11 cellular contexts compared by ENCODE assay signal in the genomic region with DNA sequence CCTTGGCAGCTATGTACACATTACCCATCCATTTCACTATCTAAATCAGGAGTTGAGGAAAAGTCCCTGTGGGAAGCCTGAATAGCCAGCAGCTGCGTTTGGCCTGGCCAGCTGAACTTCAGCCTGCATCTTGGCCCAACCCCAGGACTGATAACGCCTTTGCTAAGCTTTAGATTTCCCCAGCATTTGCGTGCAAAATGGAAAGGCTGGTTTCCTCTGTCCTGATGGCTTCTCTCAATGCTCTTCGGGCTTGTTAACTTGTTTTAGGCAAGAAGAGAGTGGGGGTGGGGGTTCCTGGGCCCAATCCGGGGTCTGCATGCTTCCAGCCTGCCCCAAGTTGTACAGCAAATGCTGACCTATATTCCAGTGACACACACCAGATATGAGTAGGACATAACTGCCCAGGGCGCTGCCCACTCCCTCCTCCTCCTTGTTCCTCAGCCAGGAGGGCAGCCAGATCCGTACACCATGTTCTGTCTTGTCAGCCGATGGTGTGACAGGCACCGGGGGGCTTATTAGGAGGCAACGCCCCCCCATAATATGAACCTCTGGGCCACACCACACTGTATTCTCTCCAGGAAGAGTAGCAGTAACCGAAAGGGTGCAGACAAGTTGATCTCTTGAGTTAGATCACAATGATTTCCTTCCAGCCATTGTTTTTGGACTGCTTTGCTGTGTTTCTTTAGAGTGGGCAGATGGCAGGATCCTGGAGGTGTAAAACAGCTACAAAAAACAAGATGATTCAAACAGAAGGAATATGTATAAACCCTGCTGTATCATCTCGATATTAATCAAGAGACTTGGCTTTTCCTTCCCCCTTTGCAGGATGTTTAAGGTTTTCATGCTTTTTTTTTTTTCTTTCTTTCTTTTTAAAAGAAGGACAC.
DNase-seq lines count a peak whose midpoint lies in the region; ATAC-seq and TF ChIP-seq lines count a peak whose summit lies in the region.
"Had no signal": no experiment of that assay in that cellular context is flagged by ENCODE, and none has a peak within 500 bp of the region (broad histone marks: within the 10 kb centered on the region; RNA-seq: fewer than 3 reads in every experiment).

No MANE protein-coding gene starts in this region.

- peak; percentile 97 for DNase-seq in RPMI7951 (ENCODE audit: low read depth)
- peak; percentile 94 for DNase-seq in fibroblast of villous mesenchyme (ENCODE audit: low read depth)
- DNase-seq in osteoblast (ENCODE audit: insufficient read length, low spot score, missing footprints): no peak
- no peak for DNase-seq in DMS153 treated with DMSO at 0.1 percent for 48 hours (lab: John Stamatoyannopoulos, UW; ENCODE audit: unreplicated experiment)
- DNase-seq: effector memory CD4-positive, alpha-beta T cell; NCI-H510A; stimulated activated naive CD8-positive, alpha-beta T cell treated with anti-CD3 and anti-CD28 coated beads, Interleukin-15, Interleukin-2, amounts not matched to agents 100 U/mL and 50 U/mL, for 24 hours had no signal

- no peak overlapping the region for H3K4me3 ChIP-seq in BLaER1 treated with 17β-estradiol and CSF1 and Interleukin-3, amounts not matched to agents 10 nM and 100 nM
- H3K4me3 ChIP-seq in fibroblast of villous mesenchyme (ENCODE audit: low read depth, low read length) (no peak overlapping the region), osteoblast (ENCODE audit: insufficient read depth, low read length) (peak overlapping the region; percentile 8)

- H3K36me3 ChIP-seq in BLaER1 treated with 17β-estradiol and CSF1 and Interleukin-3, amounts not matched to agents 10 nM and 100 nM: no peaks in the 10 kb centered on the region
- no peaks in the 10 kb centered on the region for H3K36me3 ChIP-seq in osteoblast (ENCODE audit: insufficient read depth, low read length)

- H3K9ac ChIP-seq in BLaER1 treated with 17β-estradiol and CSF1 and Interleukin-3, amounts not matched to agents 10 nM and 100 nM: no peak overlapping the region

- TF ChIP-seq CTCF in fibroblast of villous mesenchyme (IDR thresholded peaks at IDR 0.05; ENCODE audit: insufficient read depth, low read depth, low read length): no peak
- no peak for TF ChIP-seq CTCF in osteoblast (IDR thresholded peaks at IDR 0.05; ENCODE audit: extremely low read depth, low read depth, low read length)

- H3K4me2 ChIP-seq in BLaER1 treated with 17β-estradiol and CSF1 and Interleukin-3, amounts not matched to agents 10 nM and 100 nM: peak overlapping the region; percentile 25 to 77 (median 55)
- peak overlapping the region; percentile 79 for H3K4me2 ChIP-seq in osteoblast (ENCODE audit: insufficient read depth, low read length)

- ATAC-seq in GM21717 (IDR thresholded peaks at IDR 0.05; ENCODE audit: unreplicated experiment): no peak
- ATAC-seq in HG02840 (IDR thresholded peaks at IDR 0.05; ENCODE audit: low FRiP score, unreplicated experiment): no peak
- no peak for ATAC-seq in GM19455 (IDR thresholded peaks at IDR 0.05; ENCODE audit: unreplicated experiment)
- ATAC-seq: stimulated activated naive CD8-positive, alpha-beta T cell treated with anti-CD3 and anti-CD28 coated beads, Interleukin-15, Interleukin-2, amounts not matched to agents 100 U/mL and 50 U/mL, for 24 hours had no signal

- H3K27me3 ChIP-seq in BLaER1 treated with 17β-estradiol and CSF1 and Interleukin-3, amounts not matched to agents 10 nM and 100 nM: no peaks in the 10 kb centered on the region
- H3K27me3 ChIP-seq in osteoblast (ENCODE audit: insufficient read depth, low read length): no peaks in the 10 kb centered on the region

- H3K9me3 ChIP-seq in BLaER1 treated with 17β-estradiol and CSF1 and Interleukin-3, amounts not matched to agents 10 nM and 100 nM (replicated peaks in 1 of 11): no peaks in the 10 kb centered on the region
- no peaks in the 10 kb centered on the region for H3K9me3 ChIP-seq in osteoblast (ENCODE audit: low read depth, low read length)

- no peaks in the 10 kb centered on the region for H4K20me1 ChIP-seq in BLaER1 treated with 17β-estradiol and CSF1 and Interleukin-3, amounts not matched to agents 10 nM and 100 nM
- H4K20me1 ChIP-seq in osteoblast (ENCODE audit: insufficient read depth, low read length): no peaks in the 10 kb centered on the region

- no peak overlapping the region for H3K27ac ChIP-seq in BLaER1 treated with 17β-estradiol and CSF1 and Interleukin-3, amounts not matched to agents 10 nM and 100 nM
- peak overlapping the region; percentile 66 for H3K27ac ChIP-seq in osteoblast (ENCODE audit: low read depth, low read length)

- H2AFZ ChIP-seq in osteoblast (ENCODE audit: low read length): peak overlapping the region; percentile 65

- H3K4me1 ChIP-seq in BLaER1 treated with 17β-estradiol and CSF1 and Interleukin-3, amounts not matched to agents 10 nM and 100 nM: peaks cover 18 to 52% (median 22%) of the 10 kb centered on the region in 10 experiments
- peaks cover 39% of the 10 kb centered on the region for H3K4me1 ChIP-seq in osteoblast (ENCODE audit: insufficient read depth, low read length)

- H3K79me2 ChIP-seq in osteoblast (ENCODE audit: insufficient read depth, low read length): no peaks in the 10 kb centered on the region

Comparison
In these comparisons a context has a peak if more than half of its experiments do, and no peak if none do; other contexts are left out.
1. DNase-seq: peak in RPMI7951 (single experiment) and fibroblast of villous mesenchyme (single experiment); none in osteoblast (single experiment) and DMS153 treated with DMSO at 0.1 percent for 48 hours (single experiment).